Comparison of ENCODE assay signal across 23 cellular contexts in the genomic region with DNA sequence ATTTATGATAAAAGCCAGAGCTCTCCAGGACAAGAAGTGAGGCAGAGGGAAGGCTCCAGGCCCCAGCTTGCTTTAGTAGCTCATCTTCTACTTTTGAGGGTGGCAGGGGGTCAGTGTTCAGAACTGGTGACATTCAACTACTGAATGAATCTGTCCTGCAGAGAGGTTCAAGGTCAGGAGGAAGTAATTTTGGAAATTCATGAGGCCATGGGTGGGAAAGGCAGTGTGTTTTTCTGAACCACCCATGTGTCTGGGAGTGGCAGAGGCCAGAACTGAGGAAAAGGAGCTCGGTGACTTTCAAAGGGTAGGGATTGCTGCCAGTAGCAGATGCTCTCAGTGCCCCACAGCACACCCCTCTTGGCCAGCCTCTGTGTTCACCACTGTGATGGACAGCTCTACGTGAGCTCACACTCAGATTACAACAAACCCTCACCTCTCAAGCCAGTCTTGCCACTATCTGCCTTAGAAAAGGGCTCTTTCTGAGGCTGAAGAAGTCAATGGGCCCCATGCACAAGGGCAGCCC.
A peak's percentile ranks its signal among the peaks of the same experiment; 100 is the strongest.
DNase-seq lines count a peak whose midpoint lies in the region; ATAC-seq and TF ChIP-seq lines count a peak whose summit lies in the region.
"Had no signal": no experiment of that assay in that cellular context is flagged by ENCODE, and none has a peak within 500 bp of the region (broad histone marks: within the 10 kb centered on the region; RNA-seq: fewer than 3 reads in every experiment).

No MANE protein-coding gene starts in this region.

- H3K27ac Mint-ChIP-seq in progenitor cell of endocrine pancreas = peak overlapping the region; percentile 62
- H3K27ac Mint-ChIP-seq: CD14-positive monocyte; CD4-positive, alpha-beta memory T cell; CD4-positive, CD25-positive, alpha-beta regulatory T cell; CD8-positive, alpha-beta memory T cell had no signal

- no peak overlapping the region for H3K4me3 Mint-ChIP-seq in progenitor cell of endocrine pancreas (ENCODE audit: low read depth)
- H3K4me3 Mint-ChIP-seq: CD14-positive monocyte; CD4-positive, CD25-positive, alpha-beta regulatory T cell; CD8-positive, alpha-beta memory T cell had no signal

- H3K27ac ChIP-seq in right atrium auricular region = no peak overlapping the region
- H3K27ac ChIP-seq in caudate nucleus (ENCODE audit: low read depth, low read length) = no peak overlapping the region
- H3K27ac ChIP-seq: BLaER1 had no signal

- H3K36me3 Mint-ChIP-seq in progenitor cell of endocrine pancreas (ENCODE audit: insufficient read depth) = no peaks in the 10 kb centered on the region
- H3K36me3 Mint-ChIP-seq: CD14-positive monocyte; CD4-positive, alpha-beta memory T cell; CD4-positive, CD25-positive, alpha-beta regulatory T cell had no signal

- no peaks in the 10 kb centered on the region for H3K27me3 ChIP-seq in right atrium auricular region
- H3K27me3 ChIP-seq: BE2C, BLaER1 had no signal

- no peaks in the 10 kb centered on the region for H3K27me3 Mint-ChIP-seq in progenitor cell of endocrine pancreas
- H3K27me3 Mint-ChIP-seq: CD4-positive, alpha-beta memory T cell; CD4-positive, CD25-positive, alpha-beta regulatory T cell had no signal

- TF ChIP-seq CTCF in right atrium auricular region (IDR thresholded peaks at IDR 0.05) = no peak
- TF ChIP-seq CTCF in progenitor cell of endocrine pancreas (IDR thresholded peaks at IDR 0.05; ENCODE audit: unreplicated experiment) = no peak

- peaks cover 0 to 5% of the 10 kb centered on the region in 2 donors for H3K4me1 ChIP-seq in right atrium auricular region
- H3K4me1 ChIP-seq: BE2C, BLaER1 had no signal

- no peak overlapping the region for H3K4me3 ChIP-seq in right atrium auricular region
- H3K4me3 ChIP-seq: BLaER1, GM12878 had no signal

- H3K4me1 Mint-ChIP-seq in progenitor cell of endocrine pancreas (ENCODE audit: low read depth) = no peaks in the 10 kb centered on the region
- H3K4me1 Mint-ChIP-seq: CD14-positive monocyte; CD4-positive, alpha-beta memory T cell; CD4-positive, CD25-positive, alpha-beta regulatory T cell; CD8-positive, alpha-beta memory T cell had no signal

- DNase-seq in left ventricle myocardium superior = no peak
- DNase-seq in right atrium auricular region (ENCODE audit: low spot score) = no peak
- DNase-seq in HT-29 (ENCODE audit: low spot score) = peak; percentile 25
- DNase-seq in progenitor cell of endocrine pancreas (ENCODE audit: low spot score, unreplicated experiment) = no peak
- DNase-seq in caudate nucleus (lab: John Stamatoyannopoulos, UW) = no peak
- DNase-seq: 8988T; ACHN; BE2C; C1 segment of cervical spinal cord; CD4-positive, alpha-beta memory T cell; CD4-positive, CD25-positive, alpha-beta regulatory T cell; CD8-positive, alpha-beta memory T cell; COR-L47; DMS 273 treated with DMSO at 0.1 percent for 48 hours; DMS153; DMS53; DMS79; DND-41; EL; GDM1 had no signal

- H3K36me3 ChIP-seq in right atrium auricular region = no peaks in the 10 kb centered on the region
- H3K36me3 ChIP-seq: BE2C, BLaER1 had no signal

- peaks cover 4 to 7% of the 10 kb centered on the region in 2 donors for H3K9me3 ChIP-seq in right atrium auricular region
- H3K9me3 ChIP-seq: BE2C had no signal

- intact Hi-C loops in left ventricle myocardium superior (cut with micrococcal nuclease) = no loop called here

- ATAC-seq in left ventricle myocardium superior = peak; percentile 29
- ATAC-seq: GM12878 had no signal

- H3K9me3 Mint-ChIP-seq in progenitor cell of endocrine pancreas (ENCODE audit: low read depth) = peaks cover 5% of the 10 kb centered on the region
